ENCODE assay signal across 12 cellular contexts in genomic region chr2:112706947-112707346, GRCh38. TPM values are rescaled to one million over a fixed set of nuclear protein-coding genes. Genes with fewer than 3 reads are reported as not detected.
"Had no signal": no experiment of that assay in that cellular context is flagged by ENCODE, and none has a peak within 500 bp of the region (broad histone marks: within the 10 kb centered on the region; RNA-seq: fewer than 3 reads in every experiment).

No MANE protein-coding gene starts in this region.

RNA-seq across cellular contexts. Expression of gene NT5DC4, which starts 13.9 kb away (rescaled TPM):
- total RNA-seq: activated CD4-positive, alpha-beta memory T cell treated with anti-CD3 and anti-CD28 coated beads for 36 hours; activated CD4-positive, alpha-beta T cell treated with anti-CD3 and anti-CD28 coated beads for 36 hours; activated CD8-positive, alpha-beta memory T cell treated with anti-CD3 and anti-CD28 coated beads for 36 hours; activated naive CD8-positive, alpha-beta T cell treated with anti-CD3 and anti-CD28 coated beads for 36 hours; activated T-cell treated with anti-CD3 and anti-CD28 coated beads, Interleukin-2, amount 50 U/mL, for 4 hours; cerebellum; MCF 10A; RPMI7951; SJCRH30; T-helper 1 cell treated with Interleukin-12 subunit alpha and Interleukin-12 subunit beta and Interleukin-4 antibody, amounts not matched to agents 30 ng/mL and 1 ng/mL, for 36 hours; T-helper 2 cell treated with Interferon-gamma antibody and Interleukin-4, amounts not matched to agents 100 ng/mL and 5 ng/mL, for 36 hours had no signal
- polyA plus RNA-seq: aorta had no signal
